In the genomic region with DNA sequence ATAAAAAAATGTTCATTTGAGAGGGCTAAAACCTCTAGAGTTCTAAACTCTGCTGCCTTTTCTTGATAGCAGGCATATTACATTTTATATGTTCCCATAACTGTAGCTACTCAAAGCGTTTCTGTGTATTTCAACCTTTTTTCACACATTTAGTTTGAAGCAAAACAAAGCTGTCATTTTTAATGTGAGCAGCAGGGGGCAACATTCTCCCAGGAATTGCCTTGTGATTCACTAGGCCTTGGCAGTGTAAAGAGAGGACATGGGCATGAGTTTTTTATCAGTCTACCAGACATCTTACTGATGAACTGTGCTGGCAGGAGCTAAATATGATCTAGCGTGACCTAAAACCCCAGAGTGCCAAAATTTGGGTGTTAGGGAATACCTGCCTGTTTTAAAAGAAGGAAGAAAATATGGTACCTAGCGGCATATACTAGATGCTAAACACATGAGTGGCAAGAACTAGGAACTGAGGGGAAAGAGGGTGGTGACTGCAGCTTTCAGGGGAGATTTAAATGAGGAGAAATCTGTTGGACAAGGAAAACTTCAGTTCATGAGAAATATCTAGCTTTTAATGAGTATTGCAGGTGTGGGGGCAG, we compare ENCODE assay signal across 1 cellular context.
TF ChIP-seq lines count a peak whose summit lies in the region.

No MANE protein-coding gene starts in this region.

TF ChIP-seq in HCT116, 20 proteins besides CTCF, POLR2A, EP300 and RAD21 (continued from another document):
- TF ChIP-seq, protein P1, sequence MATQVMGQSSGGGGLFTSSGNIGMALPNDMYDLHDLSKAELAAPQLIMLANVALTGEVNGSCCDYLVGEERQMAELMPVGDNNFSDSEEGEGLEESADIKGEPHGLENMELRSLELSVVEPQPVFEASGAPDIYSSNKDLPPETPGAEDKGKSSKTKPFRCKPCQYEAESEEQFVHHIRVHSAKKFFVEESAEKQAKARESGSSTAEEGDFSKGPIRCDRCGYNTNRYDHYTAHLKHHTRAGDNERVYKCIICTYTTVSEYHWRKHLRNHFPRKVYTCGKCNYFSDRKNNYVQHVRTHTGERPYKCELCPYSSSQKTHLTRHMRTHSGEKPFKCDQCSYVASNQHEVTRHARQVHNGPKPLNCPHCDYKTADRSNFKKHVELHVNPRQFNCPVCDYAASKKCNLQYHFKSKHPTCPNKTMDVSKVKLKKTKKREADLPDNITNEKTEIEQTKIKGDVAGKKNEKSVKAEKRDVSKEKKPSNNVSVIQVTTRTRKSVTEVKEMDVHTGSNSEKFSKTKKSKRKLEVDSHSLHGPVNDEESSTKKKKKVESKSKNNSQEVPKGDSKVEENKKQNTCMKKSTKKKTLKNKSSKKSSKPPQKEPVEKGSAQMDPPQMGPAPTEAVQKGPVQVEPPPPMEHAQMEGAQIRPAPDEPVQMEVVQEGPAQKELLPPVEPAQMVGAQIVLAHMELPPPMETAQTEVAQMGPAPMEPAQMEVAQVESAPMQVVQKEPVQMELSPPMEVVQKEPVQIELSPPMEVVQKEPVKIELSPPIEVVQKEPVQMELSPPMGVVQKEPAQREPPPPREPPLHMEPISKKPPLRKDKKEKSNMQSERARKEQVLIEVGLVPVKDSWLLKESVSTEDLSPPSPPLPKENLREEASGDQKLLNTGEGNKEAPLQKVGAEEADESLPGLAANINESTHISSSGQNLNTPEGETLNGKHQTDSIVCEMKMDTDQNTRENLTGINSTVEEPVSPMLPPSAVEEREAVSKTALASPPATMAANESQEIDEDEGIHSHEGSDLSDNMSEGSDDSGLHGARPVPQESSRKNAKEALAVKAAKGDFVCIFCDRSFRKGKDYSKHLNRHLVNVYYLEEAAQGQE (IDR thresholded peaks at IDR 0.05; ENCODE audit: low read depth) = no peak
- TF ChIP-seq, protein P2, sequence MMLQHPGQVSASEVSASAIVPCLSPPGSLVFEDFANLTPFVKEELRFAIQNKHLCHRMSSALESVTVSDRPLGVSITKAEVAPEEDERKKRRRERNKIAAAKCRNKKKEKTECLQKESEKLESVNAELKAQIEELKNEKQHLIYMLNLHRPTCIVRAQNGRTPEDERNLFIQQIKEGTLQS (IDR thresholded peaks at IDR 0.05) = no peak
- TF ChIP-seq, protein P3, sequence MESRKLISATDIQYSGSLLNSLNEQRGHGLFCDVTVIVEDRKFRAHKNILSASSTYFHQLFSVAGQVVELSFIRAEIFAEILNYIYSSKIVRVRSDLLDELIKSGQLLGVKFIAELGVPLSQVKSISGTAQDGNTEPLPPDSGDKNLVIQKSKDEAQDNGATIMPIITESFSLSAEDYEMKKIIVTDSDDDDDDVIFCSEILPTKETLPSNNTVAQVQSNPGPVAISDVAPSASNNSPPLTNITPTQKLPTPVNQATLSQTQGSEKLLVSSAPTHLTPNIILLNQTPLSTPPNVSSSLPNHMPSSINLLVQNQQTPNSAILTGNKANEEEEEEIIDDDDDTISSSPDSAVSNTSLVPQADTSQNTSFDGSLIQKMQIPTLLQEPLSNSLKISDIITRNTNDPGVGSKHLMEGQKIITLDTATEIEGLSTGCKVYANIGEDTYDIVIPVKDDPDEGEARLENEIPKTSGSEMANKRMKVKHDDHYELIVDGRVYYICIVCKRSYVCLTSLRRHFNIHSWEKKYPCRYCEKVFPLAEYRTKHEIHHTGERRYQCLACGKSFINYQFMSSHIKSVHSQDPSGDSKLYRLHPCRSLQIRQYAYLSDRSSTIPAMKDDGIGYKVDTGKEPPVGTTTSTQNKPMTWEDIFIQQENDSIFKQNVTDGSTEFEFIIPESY (IDR thresholded peaks at IDR 0.05; ENCODE audit: extremely low read depth, insufficient replicate concordance, low read length) = no peak
TF ChIP-seq in HCT116: peak in this region for 0.
